ENCODE assay signal across 21 cellular contexts in genomic region chr22:39246690-39247332, GRCh38. TPM values are rescaled to one million over a fixed set of nuclear protein-coding genes. Genes with fewer than 3 reads are reported as not detected.
A peak's percentile ranks its signal among the peaks of the same experiment; 100 is the strongest.
DNase-seq lines count a peak whose midpoint lies in the region; ATAC-seq, FAIRE-seq and TF ChIP-seq lines count a peak whose summit lies in the region.
"Had no signal": no experiment of that assay in that cellular context is flagged by ENCODE, and none has a peak within 500 bp of the region (broad histone marks: within the 10 kb centered on the region; RNA-seq: fewer than 3 reads in every experiment).

No MANE protein-coding gene starts in this region.

- DNase-seq in CD4-positive, alpha-beta T cell: no peak
- no peak for DNase-seq in GM18507 (ENCODE audit: extremely low spot score, insufficient read length, low read depth)
- no peak for DNase-seq in GM12878 (ENCODE audit: low read depth, low spot score)
- DNase-seq in AG08395 (ENCODE audit: low spot score): no peak
- DNase-seq in trophoblast cell: no peak
- DNase-seq in osteoblast (ENCODE audit: insufficient read length, low spot score, missing footprints): no peak
- DNase-seq: ACHN, AML-193, C1 segment of cervical spinal cord, EL, GF-D8, GOT3, MG63, NCI-H1048, NCI-H1417 treated with DMSO at 0.1 percent for 48 hours, NCI-H187, NCI-H446, NCI-H526, Right ventricle myocardium superior had no signal

- no peak overlapping the region for H3K27ac Mint-ChIP-seq in CD4-positive, alpha-beta T cell

- H3K9me3 Mint-ChIP-seq in CD4-positive, alpha-beta T cell: no peaks in the 10 kb centered on the region

- H3K23ac ChIP-seq in trophoblast cell (ENCODE audit: low read length): no peak overlapping the region

- peaks cover 11% of the 10 kb centered on the region for H3K4me1 Mint-ChIP-seq in CD4-positive, alpha-beta T cell (ENCODE audit: low read depth)

- no peak overlapping the region for H3K27ac ChIP-seq in CD4-positive, alpha-beta T cell (ENCODE audit: low read depth, low read length)
- H3K27ac ChIP-seq in GM12878 (ENCODE audit: control insufficient read depth, insufficient read depth): no peak overlapping the region
- peak overlapping the region; percentile 29 for H3K27ac ChIP-seq in parathyroid adenoma
- H3K27ac ChIP-seq in trophoblast cell (ENCODE audit: low read depth, low read length): no peak overlapping the region
- H3K27ac ChIP-seq in osteoblast (ENCODE audit: low read depth, low read length): no peak overlapping the region

- POLR2A ChIA-PET in CD4-positive, alpha-beta T cell (lab: Charles Lee): interaction anchor here (2.7 to 8.8 kb wide), 2 partner anchors 10 to 71 kb away, joined by 5 to 96 read pairs; partner anchors contain the start of gene RPL3
- POLR2A ChIA-PET in GM12878 (lab: Charles Lee): interaction anchor here (0.6 kb wide), 1 partner anchor 512 kb away, joined by 3 read pairs; no protein-coding TSS in a partner anchor

- no peak overlapping the region for H3K9ac ChIP-seq in GM12878 (ENCODE audit: control insufficient read depth, insufficient read depth, low read length)
- H3K9ac ChIP-seq in parathyroid adenoma: no peak overlapping the region
- no peak overlapping the region for H3K9ac ChIP-seq in trophoblast cell (ENCODE audit: low read length)

- H3K79me2 ChIP-seq in GM12878 (ENCODE audit: control insufficient read depth, insufficient read depth, low read length) (no peaks in the 10 kb centered on the region), parathyroid adenoma (no peaks in the 10 kb centered on the region), trophoblast cell (ENCODE audit: control insufficient read depth, insufficient read depth, low read length, poor library complexity) (peaks cover 20% of the 10 kb centered on the region), osteoblast (ENCODE audit: insufficient read depth, low read length) (no peaks in the 10 kb centered on the region)

- H3K4ac ChIP-seq in trophoblast cell (ENCODE audit: low read depth, low read length): no peak overlapping the region

- WGBS in GM12878 (ENCODE audit: insufficient coverage, insufficient replicate concordance, low lambda C conversion rate, missing lambda C conversion rate): 62% methylated on average over 10 of the region's 10 CpGs
- no CpG with 5 or more reads among the region's 10 CpGs for WGBS in trophoblast cell (ENCODE audit: extremely low coverage, insufficient coverage, insufficient read length)

- in situ Hi-C loops in GM12878 (cut with MboI): no loop called here

- no peak for TF ChIP-seq RAD21 in GM12878 (IDR thresholded peaks at IDR 0.05; ENCODE audit: insufficient read depth, low read depth, low read length)

- H3K27me3 Mint-ChIP-seq in CD4-positive, alpha-beta T cell: peaks cover 15% of the 10 kb centered on the region

- H4K8ac ChIP-seq in trophoblast cell (ENCODE audit: low read depth, low read length): no peak overlapping the region

- no peak overlapping the region for H2BK120ac ChIP-seq in trophoblast cell (ENCODE audit: insufficient read depth, low read length, poor library complexity)

- peak overlapping the region; percentile 56 for H3K4me3 Mint-ChIP-seq in CD4-positive, alpha-beta T cell

- H2AFZ ChIP-seq in GM12878 (ENCODE audit: control insufficient read depth, low read depth, low read length): no peak overlapping the region
- no peak overlapping the region for H2AFZ ChIP-seq in parathyroid adenoma
- H2AFZ ChIP-seq in trophoblast cell (ENCODE audit: insufficient read depth, low read length, poor library complexity): no peak overlapping the region
- no peak overlapping the region for H2AFZ ChIP-seq in osteoblast (ENCODE audit: low read length)

- H3K9me3 ChIP-seq in CD4-positive, alpha-beta T cell (ENCODE audit: control insufficient read depth, low read length): no peaks in the 10 kb centered on the region
- H3K9me3 ChIP-seq in GM12878 (replicated peaks; ENCODE audit: control insufficient read depth, insufficient read depth, low read length): no peaks in the 10 kb centered on the region
- H3K9me3 ChIP-seq in parathyroid adenoma (ENCODE audit: control insufficient read depth, low read length): no peaks in the 10 kb centered on the region
- H3K9me3 ChIP-seq in trophoblast cell (ENCODE audit: insufficient read depth, low read depth, low read length): no peaks in the 10 kb centered on the region
- no peaks in the 10 kb centered on the region for H3K9me3 ChIP-seq in osteoblast (ENCODE audit: low read depth, low read length)
- H3K9me3 ChIP-seq: MG63 had no signal

- H4K91ac ChIP-seq in trophoblast cell (ENCODE audit: low read depth, low read length): no peak overlapping the region

- H3K4me3 ChIP-seq in GM12878 (no peak overlapping the region), parathyroid adenoma (ENCODE audit: low read depth, low read length) (no peak overlapping the region), trophoblast cell (ENCODE audit: low read depth, low read length) (no peak overlapping the region), osteoblast (ENCODE audit: insufficient read depth, low read length) (no peak overlapping the region)
- H3K4me3 ChIP-seq: MG63 had no signal

- no TSS peak for BruUV-seq in GM12878 (replicated peaks; lab: Mats Ljungman, UMichigan)

- peaks cover 27% of the 10 kb centered on the region for H3K79me1 ChIP-seq in trophoblast cell (ENCODE audit: low read length)

- H4K20me1 ChIP-seq in GM12878 (ENCODE audit: control insufficient read depth, insufficient read depth) (no peaks in the 10 kb centered on the region; the same call in 1 of the 2 replicates), osteoblast (ENCODE audit: insufficient read depth, low read length) (no peaks in the 10 kb centered on the region)

- no peak overlapping the region for H2BK12ac ChIP-seq in trophoblast cell (ENCODE audit: low read length)

- no peak overlapping the region for H2AK5ac ChIP-seq in trophoblast cell (ENCODE audit: low read length)

- no peak for TF ChIP-seq CTCF in CD4-positive, alpha-beta T cell (IDR thresholded peaks at IDR 0.05)
- TF ChIP-seq CTCF in GM12878 (IDR thresholded peaks at IDR 0.05 in 2 of 3, conservative IDR thresholded peaks at IDR 0.05 in 1 of 3; ENCODE audit: control insufficient read depth in 2 of 3, extremely low read depth in 1 of 3, insufficient read depth in 1 of 3, low read depth in 3 of 3, low read length in 3 of 3): no peak
- no peak for TF ChIP-seq CTCF in parathyroid adenoma (IDR thresholded peaks at IDR 0.05)
- TF ChIP-seq CTCF in osteoblast (IDR thresholded peaks at IDR 0.05; ENCODE audit: extremely low read depth, low read depth, low read length): no peak

- H3K36me3 Mint-ChIP-seq in CD4-positive, alpha-beta T cell (ENCODE audit: low read depth): peaks cover 5% of the 10 kb centered on the region

- CTCF ChIA-PET in CD4-positive, alpha-beta T cell (lab: Charles Lee): no interaction called here
- CTCF ChIA-PET in GM12878 (lab: Yijun Ruan, JAX): interaction anchor here (0.6 kb wide), 1 partner anchor 28 kb away, joined by 3 read pairs; no protein-coding TSS in a partner anchor

- H3K4me1 ChIP-seq in GM12878 (ENCODE audit: control insufficient read depth, insufficient read depth, low read length) (peaks cover 4% of the 10 kb centered on the region), parathyroid adenoma (peaks cover under 1% of the 10 kb centered on the region), trophoblast cell (ENCODE audit: control insufficient read depth in 1 of 2, insufficient read depth in 2 of 2, low read length in 2 of 2) (peaks cover 7 to 8% of the 10 kb centered on the region in 2 experiments), osteoblast (ENCODE audit: insufficient read depth, low read length) (no peaks in the 10 kb centered on the region)

- H2BK5ac ChIP-seq in trophoblast cell (ENCODE audit: low read depth, low read length, poor library complexity): no peak overlapping the region

- no peak for TF ChIP-seq EP300 in GM12878 (IDR thresholded peaks at IDR 0.05; ENCODE audit: borderline replicate concordance in 1 of 2, control insufficient read depth in 1 of 2, low read depth in 2 of 2, low read length in 2 of 2)

- ATAC-seq in CD4-positive, alpha-beta T cell (ENCODE audit: poor library complexity): no peak
- ATAC-seq in GM12878 (no peak), GM21737 (IDR thresholded peaks at IDR 0.05; ENCODE audit: unreplicated experiment) (no peak)

- H3K14ac ChIP-seq in trophoblast cell (ENCODE audit: low read length): no peak overlapping the region

- H3K36me3 ChIP-seq in GM12878 (ENCODE audit: control insufficient read depth in 2 of 2, insufficient read depth in 2 of 2, low read length in 1 of 2): no peaks in the 10 kb centered on the region
- no peaks in the 10 kb centered on the region for H3K36me3 ChIP-seq in parathyroid adenoma (ENCODE audit: control insufficient read depth, insufficient read depth, low read length)
- H3K36me3 ChIP-seq in trophoblast cell (ENCODE audit: control insufficient read depth in 1 of 2, insufficient read depth in 2 of 2, low read length in 2 of 2): peaks cover 0 to 1% of the 10 kb centered on the region in 2 experiments
- H3K36me3 ChIP-seq in osteoblast (ENCODE audit: insufficient read depth, low read length): no peaks in the 10 kb centered on the region
- H3K36me3 ChIP-seq: MG63 had no signal

- TF ChIP-seq POLR2A in GM12878 (IDR thresholded peaks at IDR 0.05; ENCODE audit: low read depth, low read length): no peak

- H3K18ac ChIP-seq in trophoblast cell (ENCODE audit: low read length): no peak overlapping the region

- H4K12ac ChIP-seq in trophoblast cell (ENCODE audit: low read depth, low read length): no peak overlapping the region

- peak; percentile 12 for FAIRE-seq in GM18507 (lab: Jason Lieb, UNC)
- no peak for FAIRE-seq in GM12878 (lab: Jason Lieb, UNC)

- RAD21 ChIA-PET in GM12878 (lab: Charles Lee; ENCODE audit: unreplicated experiment): no interaction called here

- H3K4me2 ChIP-seq in GM12878 (ENCODE audit: control insufficient read depth, insufficient read depth) (no peak overlapping the region), parathyroid adenoma (ENCODE audit: low read length) (no peak overlapping the region), trophoblast cell (ENCODE audit: low read length) (no peak overlapping the region), osteoblast (ENCODE audit: insufficient read depth, low read length) (no peak overlapping the region)

- SMC1A ChIA-PET in GM12878 (lab: Charles Lee; ENCODE audit: uncharacterized antibody, unreplicated experiment): interaction anchor here (0.6 kb wide), 1 partner anchor 33 kb away, joined by 3 read pairs; no protein-coding TSS in a partner anchor

- H3K27me3 ChIP-seq in CD4-positive, alpha-beta T cell (ENCODE audit: control insufficient read depth, insufficient read depth, low read length): peaks cover 12% of the 10 kb centered on the region
- H3K27me3 ChIP-seq in GM12878 (replicated peaks in 1 of 2; ENCODE audit: control insufficient read depth in 2 of 2, insufficient read depth in 2 of 2, low read length in 1 of 2) (peaks cover 5 to 16% of the 10 kb centered on the region in 2 experiments), parathyroid adenoma (ENCODE audit: control insufficient read depth, insufficient read depth, low read length) (no peaks in the 10 kb centered on the region), trophoblast cell (ENCODE audit: insufficient read depth, low read length) (no peaks in the 10 kb centered on the region), osteoblast (ENCODE audit: insufficient read depth, low read length) (peaks cover 44% of the 10 kb centered on the region)

- intact Hi-C loops in CD4-positive, alpha-beta T cell (cut with DNase I, micrococcal nuclease): loop anchor here in 1 of 2 experiments (10.0 kb wide), 1 partner anchor 258 kb away; the partner anchor contains the start of gene MIEF1
- intact Hi-C loops in GM12878 (cut with micrococcal nuclease; ENCODE audit: unreplicated experiment): no loop called here

RNA-seq across cellular contexts. Expression of gene PDGFB, which starts 2.0 kb away (rescaled TPM):
- total RNA-seq in CD4-positive, alpha-beta T cell: under 1 TPM; 0.45 to 0.69 TPM
- total RNA-seq in GM12878 (2013; cell fraction: nucleolus; rRNA removed): not detected in 2 replicates
- 0.56 and 1.0 TPM in 2 replicates for total RNA-seq in GM12878 (2014; rRNA removed)
- total RNA-seq in GM12878 (2014; rRNA removed; fragmentation: Illumina TruSeq; extraction: Trizol): 0.46 and 0.58 TPM in 2 replicates
- 0.98 and 1.1 TPM in 2 replicates for total RNA-seq in GM12878 (2021)
- polyA plus RNA-seq in GM12878 (2011; ENCODE audit: low read depth): 0.25 TPM
- not detected in 2 replicates for polyA plus RNA-seq in GM12878 (2011; rRNA removed)
- 0.07 TPM in 1 of 2 replicates, not detected in the other for polyA plus RNA-seq in GM12878 (2011; cell fraction: cytosol; rRNA removed)
- polyA plus RNA-seq in GM12878 (2011; cell fraction: nucleus; rRNA removed): 0.09 and 0.19 TPM in 2 replicates
- polyA plus RNA-seq in GM12878 (2012): 0.39 and 1.6 TPM in 2 replicates
- polyA plus RNA-seq in GM12878 (2014; fragmentation: Illumina TruSeq; extraction: Trizol): 0.29 and 0.57 TPM in 2 replicates
- polyA plus RNA-seq in GM12878 (2014; fragmentation: Nextera tagmentation; extraction: Ambion mirVana): under 1 TPM; 0.13 to 0.19 TPM
- 0.76 and 0.91 TPM in 2 replicates for polyA plus RNA-seq in GM12878 (2014; rRNA removed)
- polyA plus RNA-seq in GM12878 (2016; fragmentation: Nextera tagmentation; extraction: Ambion mirVana): under 1 TPM; 0.23 to 0.24 TPM
- not detected in 2 replicates for polyA minus RNA-seq in GM12878 (2011; rRNA and poly(A)+ RNA removed)
- not detected in 2 replicates for polyA minus RNA-seq in GM12878 (2011; cell fraction: cytosol; rRNA and poly(A)+ RNA removed)
- not detected in 2 replicates for polyA minus RNA-seq in GM12878 (2011; cell fraction: nucleus; rRNA and poly(A)+ RNA removed)
- 16.2 and 16.3 TPM in 2 replicates for polyA plus RNA-seq in trophoblast cell (2013)
- total RNA-seq in osteoblast: under 0.01 TPM in 1 of 2 replicates, not detected in the other
